8 cellular contexts compared by ENCODE assay signal in the genomic region with DNA sequence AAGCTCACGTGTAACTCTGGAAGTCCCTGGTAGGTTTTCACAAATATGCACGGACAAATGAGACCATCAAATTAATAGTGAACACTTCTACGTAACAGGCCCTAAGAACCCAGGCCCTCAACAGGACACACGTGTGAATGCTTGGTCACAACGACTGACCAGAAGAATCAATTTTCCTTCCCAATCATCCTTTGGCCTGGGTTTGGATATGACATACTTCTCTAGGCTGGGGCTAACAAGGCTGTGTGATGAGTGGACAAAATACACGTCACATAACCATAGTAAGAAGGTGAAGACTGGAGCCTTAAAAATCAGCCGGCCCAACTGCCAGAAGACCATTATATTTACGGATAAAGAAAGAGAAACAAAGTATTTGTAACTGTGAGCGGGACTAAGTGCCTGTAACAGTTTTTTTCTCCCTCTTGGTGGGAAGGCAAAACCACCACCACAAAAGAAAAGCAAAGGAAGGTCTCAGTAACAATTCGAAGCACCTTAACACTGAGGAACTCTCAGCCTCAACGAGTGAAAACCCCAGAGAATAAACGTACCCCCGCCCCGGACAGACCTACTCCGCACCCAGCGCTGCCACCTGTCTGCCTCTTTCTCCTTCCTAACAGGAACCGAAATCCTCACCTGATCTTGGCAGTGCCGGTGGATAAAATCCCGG. TPM values are rescaled to one million over a fixed set of nuclear protein-coding genes. Genes with fewer than 3 reads are reported as not detected.
DNase-seq lines count a peak whose midpoint lies in the region; ATAC-seq, FAIRE-seq and TF ChIP-seq lines count a peak whose summit lies in the region.

No MANE protein-coding gene starts in this region.

- TF ChIP-seq CTCF in GM12878 (IDR thresholded peaks at IDR 0.05 in 2 of 3, conservative IDR thresholded peaks at IDR 0.05 in 1 of 3; ENCODE audit: control insufficient read depth in 2 of 3, extremely low read depth in 1 of 3, insufficient read depth in 1 of 3, low read depth in 3 of 3, low read length in 3 of 3), result no peak

- peaks cover 0 to 2% of the 10 kb centered on the region in 2 donors for H3K9me3 Mint-ChIP-seq in activated T-cell treated with anti-CD3 and anti-CD28 coated beads, Interleukin-2, amount 50 U/mL, for 72 hours

- peaks cover 11 to 17% of the 10 kb centered on the region in 2 donors for H3K36me3 Mint-ChIP-seq in activated T-cell treated with anti-CD3 and anti-CD28 coated beads, Interleukin-2, amount 50 U/mL, for 72 hours (ENCODE audit: insufficient read depth in 2 of 2)

- H3K4me3 ChIP-seq in GM12878 (peak overlapping the region; percentile 96), subcutaneous abdominal adipose tissue (ENCODE audit: low read depth in 1 of 5, low read length in 5 of 5) (peak overlapping the region; percentile 80 to 98 (median 98))

- no peak; a peak in 1 of 4 replicates for TF ChIP-seq EP300 in GM12878 (IDR thresholded peaks at IDR 0.05; ENCODE audit: borderline replicate concordance in 1 of 2, control insufficient read depth in 1 of 2, low read depth in 2 of 2, low read length in 2 of 2)

- 1% methylated on average over 19 of the region's 19 CpGs for WGBS in GM12878 (ENCODE audit: insufficient coverage, insufficient replicate concordance, low lambda C conversion rate, missing lambda C conversion rate)

- FAIRE-seq in GM12878 (lab: Jason Lieb, UNC), result no peak

- SMC1A ChIA-PET in GM12878 (lab: Charles Lee; ENCODE audit: uncharacterized antibody, unreplicated experiment), result interaction anchor here (0.5 to 5.9 kb wide), 17 partner anchors 9 to 127 kb away, joined by 3 to 35 read pairs (median 5); partner anchors contain the start of gene H3-3A

- peak overlapping the region; percentile 77 for H3K9ac ChIP-seq in GM12878 (ENCODE audit: control insufficient read depth, insufficient read depth, low read length)
- peak overlapping the region; percentile 87 to 99 (median 97) for H3K9ac ChIP-seq in subcutaneous abdominal adipose tissue (ENCODE audit: low read length in 5 of 5)

- H2AFZ ChIP-seq in GM12878 (ENCODE audit: control insufficient read depth, low read depth, low read length), result peak overlapping the region; percentile 22

- H3K4me3 Mint-ChIP-seq in activated T-cell treated with anti-CD3 and anti-CD28 coated beads, Interleukin-2, amount 50 U/mL, for 72 hours, result peak overlapping the region; percentile 98

- H3K9me3 ChIP-seq in GM12878 (replicated peaks; ENCODE audit: control insufficient read depth, insufficient read depth, low read length) (peaks cover under 1% of the 10 kb centered on the region; the same call in 2 of the 3 replicates), subcutaneous abdominal adipose tissue (ENCODE audit: control insufficient read depth in 5 of 5, low read length in 5 of 5) (no peaks in the 10 kb centered on the region)

- H3K27me3 Mint-ChIP-seq in activated T-cell treated with anti-CD3 and anti-CD28 coated beads, Interleukin-2, amount 50 U/mL, for 72 hours (ENCODE audit: low read depth), result no peaks in the 10 kb centered on the region

- RAD21 ChIA-PET in GM12878 (lab: Charles Lee; ENCODE audit: unreplicated experiment), result interaction anchor here (0.8 to 3.0 kb wide), 9 partner anchors 8 to 112 kb away, joined by 3 to 22 read pairs (median 8); partner anchors contain the start of gene H3-3A

- POLR2A ChIA-PET in GM12878 (lab: Charles Lee), result interaction anchor here (0.9 to 6.2 kb wide), 18 partner anchors 8 to 575 kb away, joined by 3 to 74 read pairs (median 4); partner anchors contain the start of genes H3-3A, LBR and LIN9

- TF ChIP-seq RAD21 in GM12878 (IDR thresholded peaks at IDR 0.05; ENCODE audit: insufficient read depth, low read depth, low read length), result no peak

- no peak for TF ChIP-seq POLR2A in GM12878 (IDR thresholded peaks at IDR 0.05; ENCODE audit: low read depth, low read length)

- H3K27me3 ChIP-seq in GM12878 (replicated peaks in 1 of 2; ENCODE audit: control insufficient read depth in 2 of 2, insufficient read depth in 2 of 2, low read length in 1 of 2) (no peaks in the 10 kb centered on the region), subcutaneous abdominal adipose tissue (ENCODE audit: control insufficient read depth in 5 of 5, insufficient read depth in 4 of 5, low read length in 5 of 5) (no peaks in the 10 kb centered on the region)

- in situ Hi-C loops in GM12878 (cut with MboI), result no loop called here

- peak overlapping the region; percentile 72 for H3K4me2 ChIP-seq in GM12878 (ENCODE audit: control insufficient read depth, insufficient read depth)

- no peaks in the 10 kb centered on the region; the same call in 1 of the 2 replicates for H4K20me1 ChIP-seq in GM12878 (ENCODE audit: control insufficient read depth, insufficient read depth)

- H3K36me3 ChIP-seq in GM12878 (ENCODE audit: control insufficient read depth in 2 of 2, insufficient read depth in 2 of 2, low read length in 1 of 2) (peaks cover 0 to 7% of the 10 kb centered on the region in 2 experiments; a peak in 1 of 4 replicates), subcutaneous abdominal adipose tissue (ENCODE audit: control insufficient read depth in 5 of 5, insufficient read depth in 5 of 5, low read length in 5 of 5) (peaks cover 8 to 14% (median 12%) of the 10 kb centered on the region in 5 donors)

- H3K27ac Mint-ChIP-seq in activated T-cell treated with anti-CD3 and anti-CD28 coated beads, Interleukin-2, amount 50 U/mL, for 72 hours, result peak overlapping the region; percentile 99

- peaks cover 55% of the 10 kb centered on the region for H3K79me2 ChIP-seq in GM12878 (ENCODE audit: control insufficient read depth, insufficient read depth, low read length)

- peaks cover 83% of the 10 kb centered on the region for H3K4me1 Mint-ChIP-seq in activated T-cell treated with anti-CD3 and anti-CD28 coated beads, Interleukin-2, amount 50 U/mL, for 72 hours (ENCODE audit: low read depth)

- BruUV-seq in GM12878 (replicated peaks; lab: Mats Ljungman, UMichigan), result TSS peak; percentile 73

- intact Hi-C loops in GM12878 (cut with micrococcal nuclease; ENCODE audit: unreplicated experiment), result loop anchor here (1.0 to 10.0 kb wide), 3 partner anchors 64 to 1264 kb away; partner anchors contain the start of gene H3-3A

- H3K27ac ChIP-seq in GM12878 (ENCODE audit: control insufficient read depth, insufficient read depth) (peak overlapping the region; percentile 81), subcutaneous abdominal adipose tissue (ENCODE audit: low read depth, low read length) (peak overlapping the region; percentile 95)

- DNase-seq in activated T-cell treated with anti-CD3 and anti-CD28 coated beads, Interleukin-2, amount 50 U/mL, for 72 hours, result no peak
- no peak for DNase-seq in activated T-cell treated with anti-CD3 and anti-CD28 coated beads, Interleukin-2, amount 50 U/mL, for 1 hour
- peak; percentile 34 for DNase-seq in HuH-7 (ENCODE audit: low spot score)
- no peak for DNase-seq in GM12878 (ENCODE audit: low read depth, low spot score)
- DNase-seq in kidney tubule cell (ENCODE audit: low spot score), result peak; percentile 44
- no peak for DNase-seq in NCI-H526 treated with DMSO at 0.1 percent for 48 hours (lab: John Stamatoyannopoulos, UW)
- DNase-seq in KG1 (lab: John Stamatoyannopoulos, UW), result no peak

- CTCF ChIA-PET in GM12878 (lab: Yijun Ruan, JAX), result interaction anchor here (0.8 to 8.6 kb wide), 12 partner anchors 8 to 221 kb away, joined by 3 to 86 read pairs (median 6); partner anchors contain the start of genes H3-3A and SRP9

- H3K4me1 ChIP-seq in GM12878 (ENCODE audit: control insufficient read depth, insufficient read depth, low read length), result peaks cover 32% of the 10 kb centered on the region
- H3K4me1 ChIP-seq in subcutaneous abdominal adipose tissue (ENCODE audit: control insufficient read depth in 5 of 5, insufficient read depth in 5 of 5, low read length in 5 of 5), result peaks cover 7 to 56% (median 36%) of the 10 kb centered on the region in 5 donors

- peak in 1 of 2 donors; percentile 18 for ATAC-seq in activated T-cell treated with anti-CD3 and anti-CD28 coated beads, Interleukin-2, amount 50 U/mL, for 72 hours (replicated peaks in 1 of 2)
- peak; percentile 5 for ATAC-seq in GM12878

RNA-seq across cellular contexts. Expression of gene SDE2, which starts 0.5 kb away (rescaled TPM):
- total RNA-seq in activated T-cell treated with anti-CD3 and anti-CD28 coated beads, Interleukin-2, amount 50 U/mL, for 72 hours, result 10 to 100 TPM; 21.5 to 24.0 TPM
- 18.8 and 19.4 TPM in 2 replicates for total RNA-seq in GM12878 (2013; cell fraction: nucleolus; rRNA removed)
- total RNA-seq in GM12878 (2014; rRNA removed) (14.3 and 17.2 TPM in 2 replicates), GM12878 (2014; rRNA removed; fragmentation: Illumina TruSeq; extraction: Trizol) (15.4 and 16.0 TPM in 2 replicates), GM12878 (2021) (12.7 and 13.0 TPM in 2 replicates)
- 6.0 TPM for polyA plus RNA-seq in GM12878 (2011; ENCODE audit: low read depth)
- polyA plus RNA-seq in GM12878 (2011; rRNA removed) (19.4 and 26.6 TPM in 2 replicates), GM12878 (2014; fragmentation: Illumina TruSeq; extraction: Trizol) (12.2 and 16.2 TPM in 2 replicates), GM12878 (2014; fragmentation: Nextera tagmentation; extraction: Ambion mirVana) (1 to 10 TPM; 2.7 to 4.3 TPM), GM12878 (2014; rRNA removed) (9.6 and 11.5 TPM in 2 replicates), GM12878 (2016; fragmentation: Nextera tagmentation; extraction: Ambion mirVana) (10 to 100 TPM; 11.7 to 14.1 TPM)
- 8.3 and 10.8 TPM in 2 replicates for polyA plus RNA-seq in GM12878 (2011; cell fraction: cytosol; rRNA removed)
- 4.3 and 7.1 TPM in 2 replicates for polyA plus RNA-seq in GM12878 (2011; cell fraction: nucleus; rRNA removed)
- polyA plus RNA-seq in GM12878 (2012), result 8.1 and 8.3 TPM in 2 replicates
- polyA minus RNA-seq in GM12878 (2011; rRNA and poly(A)+ RNA removed), result 10.3 and 11.3 TPM in 2 replicates
- 7.1 and 7.6 TPM in 2 replicates for polyA minus RNA-seq in GM12878 (2011; cell fraction: cytosol; rRNA and poly(A)+ RNA removed)
- 3.9 and 7.9 TPM in 2 replicates for polyA minus RNA-seq in GM12878 (2011; cell fraction: nucleus; rRNA and poly(A)+ RNA removed)

RNA-seq across cellular contexts. Expression of gene LEFTY2, which starts 57.7 kb away (rescaled TPM):
- total RNA-seq in activated T-cell treated with anti-CD3 and anti-CD28 coated beads, Interleukin-2, amount 50 U/mL, for 72 hours, result not detected
- total RNA-seq in GM12878 (2013; cell fraction: nucleolus; rRNA removed), result not detected in 2 replicates
- total RNA-seq in GM12878 (2014; rRNA removed) (not detected in 2 replicates), GM12878 (2014; rRNA removed; fragmentation: Illumina TruSeq; extraction: Trizol) (not detected in 2 replicates), GM12878 (2021) (not detected in 2 replicates)
- not detected for polyA plus RNA-seq in GM12878 (2011; ENCODE audit: low read depth)
- polyA plus RNA-seq in GM12878 (2011; rRNA removed) (not detected in 2 replicates), GM12878 (2014; fragmentation: Illumina TruSeq; extraction: Trizol) (not detected in 2 replicates), GM12878 (2014; fragmentation: Nextera tagmentation; extraction: Ambion mirVana) (not detected), GM12878 (2014; rRNA removed) (not detected in 2 replicates), GM12878 (2016; fragmentation: Nextera tagmentation; extraction: Ambion mirVana) (not detected)
- not detected in 2 replicates for polyA plus RNA-seq in GM12878 (2011; cell fraction: cytosol; rRNA removed)
- not detected in 2 replicates for polyA plus RNA-seq in GM12878 (2011; cell fraction: nucleus; rRNA removed)
- polyA plus RNA-seq in GM12878 (2012), result not detected in 2 replicates
- not detected in 2 replicates for polyA minus RNA-seq in GM12878 (2011; rRNA and poly(A)+ RNA removed)
- not detected in 2 replicates for polyA minus RNA-seq in GM12878 (2011; cell fraction: cytosol; rRNA and poly(A)+ RNA removed)
- not detected in 2 replicates for polyA minus RNA-seq in GM12878 (2011; cell fraction: nucleus; rRNA and poly(A)+ RNA removed)

Comparison
In these comparisons a context has a peak if more than half of its experiments do, and no peak if none do; other contexts are left out.
1. DNase-seq: peak in HuH-7 (single experiment) and kidney tubule cell (single experiment); none in activated T-cell treated with anti-CD3 and anti-CD28 coated beads, Interleukin-2, amount 50 U/mL, for 72 hours (0 of 2), activated T-cell treated with anti-CD3 and anti-CD28 coated beads, Interleukin-2, amount 50 U/mL, for 1 hour (single experiment), GM12878 (single experiment), NCI-H526 treated with DMSO at 0.1 percent for 48 hours (single experiment) and KG1 (single experiment).